ENCODE assay signal across 14 cellular contexts in the genomic region with DNA sequence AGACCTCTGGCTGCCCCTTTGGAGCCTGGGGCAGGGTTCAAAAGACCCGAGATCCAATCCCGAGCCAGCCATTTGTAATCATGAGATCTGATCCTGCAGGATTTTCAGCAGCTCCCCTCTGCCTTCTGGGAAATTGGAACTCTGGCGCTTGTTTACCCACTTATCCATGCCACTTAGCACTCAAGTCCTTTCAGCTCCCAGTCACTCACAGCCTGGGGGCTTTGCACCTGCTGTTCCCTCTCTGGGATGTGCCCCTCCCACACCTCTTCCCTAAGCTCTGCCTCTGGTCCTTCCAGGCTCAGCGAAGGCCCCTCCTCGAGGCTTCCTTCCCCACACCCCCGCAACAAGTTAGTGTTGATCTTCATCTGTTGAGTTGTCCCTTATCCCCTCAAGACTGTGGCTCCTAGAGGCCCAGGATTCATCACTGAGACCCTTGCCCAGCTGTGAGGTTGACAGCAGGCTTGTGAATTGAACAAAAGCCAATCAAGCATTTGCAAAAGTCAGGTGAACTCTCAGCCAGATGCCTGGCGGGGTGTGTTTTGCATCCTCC.
DNase-seq lines count a peak whose midpoint lies in the region; ATAC-seq and TF ChIP-seq lines count a peak whose summit lies in the region.
"Had no signal": no experiment of that assay in that cellular context is flagged by ENCODE, and none has a peak within 500 bp of the region (broad histone marks: within the 10 kb centered on the region; RNA-seq: fewer than 3 reads in every experiment).

No MANE protein-coding gene starts in this region.

- TF ChIP-seq CTCF in WTC11 (IDR thresholded peaks at IDR 0.05), result no peak

- H3K36me3 Mint-ChIP-seq in WTC11, result no peaks in the 10 kb centered on the region
- peaks cover 30 to 32% of the 10 kb centered on the region in 2 donors for H3K36me3 Mint-ChIP-seq in stimulated activated naive B cell treated with anti-CD40 and anti-IgM and Interleukin-4, amounts not matched to agents 10 μg/mL and 1 μg/mL and 100 μg/mL, for 72 hours

- H3K4me3 Mint-ChIP-seq in WTC11, result no peak overlapping the region
- H3K4me3 Mint-ChIP-seq in stimulated activated naive B cell treated with anti-CD40 and anti-IgM and Interleukin-4, amounts not matched to agents 10 μg/mL and 1 μg/mL and 100 μg/mL, for 72 hours, result no peak overlapping the region
- H3K4me3 Mint-ChIP-seq: activated CD8-positive, alpha-beta T cell treated with anti-CD3 and anti-CD28 coated beads for 36 hours; memory B cell; nephron had no signal

- peaks cover 12% of the 10 kb centered on the region for H3K4me1 Mint-ChIP-seq in WTC11
- H3K4me1 Mint-ChIP-seq in stimulated activated naive B cell treated with anti-CD40 and anti-IgM and Interleukin-4, amounts not matched to agents 10 μg/mL and 1 μg/mL and 100 μg/mL, for 72 hours, result peaks cover 24 to 27% of the 10 kb centered on the region in 2 donors

- no peaks in the 10 kb centered on the region for H3K27me3 Mint-ChIP-seq in WTC11 (ENCODE audit: low read depth)
- H3K27me3 Mint-ChIP-seq in stimulated activated naive B cell treated with anti-CD40 and anti-IgM and Interleukin-4, amounts not matched to agents 10 μg/mL and 1 μg/mL and 100 μg/mL, for 72 hours, result peaks cover 43 to 44% of the 10 kb centered on the region in 2 donors
- H3K27me3 Mint-ChIP-seq: activated CD8-positive, alpha-beta T cell treated with anti-CD3 and anti-CD28 coated beads for 36 hours had no signal

- POLR2A ChIA-PET in WTC11 (lab: Charles Lee), result no interaction called here

- no peaks in the 10 kb centered on the region for H3K9me3 Mint-ChIP-seq in WTC11
- H3K9me3 Mint-ChIP-seq in stimulated activated naive B cell treated with anti-CD40 and anti-IgM and Interleukin-4, amounts not matched to agents 10 μg/mL and 1 μg/mL and 100 μg/mL, for 72 hours, result peaks cover 0 to 2% of the 10 kb centered on the region in 2 donors
- H3K9me3 Mint-ChIP-seq: activated CD8-positive, alpha-beta T cell treated with anti-CD3 and anti-CD28 coated beads for 36 hours; memory B cell; nephron had no signal

- ATAC-seq in WTC11 (no peak), GM19452 (IDR thresholded peaks at IDR 0.05; ENCODE audit: unreplicated experiment) (no peak), GM19035 (IDR thresholded peaks at IDR 0.05; ENCODE audit: unreplicated experiment) (no peak), GM19351 (IDR thresholded peaks at IDR 0.05; ENCODE audit: unreplicated experiment) (no peak)
- no peak for ATAC-seq in stimulated activated naive B cell treated with anti-CD40 and anti-IgM and Interleukin-4, amounts not matched to agents 10 μg/mL and 1 μg/mL and 100 μg/mL, for 72 hours (replicated peaks)
- ATAC-seq: activated CD8-positive, alpha-beta T cell treated with anti-CD3 and anti-CD28 coated beads for 36 hours; heart left ventricle; Panc1 had no signal

- peak overlapping the region; percentile 16; the same call in 1 of the 2 replicates for H3K27ac Mint-ChIP-seq in WTC11
- no peak overlapping the region for H3K27ac Mint-ChIP-seq in stimulated activated naive B cell treated with anti-CD40 and anti-IgM and Interleukin-4, amounts not matched to agents 10 μg/mL and 1 μg/mL and 100 μg/mL, for 72 hours
- H3K27ac Mint-ChIP-seq: activated CD8-positive, alpha-beta T cell treated with anti-CD3 and anti-CD28 coated beads for 36 hours; memory B cell; nephron had no signal

- peak; percentile 87 for DNase-seq in COR-L47 (lab: John Stamatoyannopoulos, UW)
- DNase-seq in NCI-H1417 treated with DMSO at 0.1 percent for 48 hours (lab: John Stamatoyannopoulos, UW), result peak; percentile 88
- DNase-seq in NCI-H2227 treated with DMSO at 0.1 percent for 48 hours (lab: John Stamatoyannopoulos, UW), result peak; percentile 40
- DNase-seq in WTC11 (ENCODE audit: low spot score), result no peak
- no peak for DNase-seq in stimulated activated naive B cell treated with anti-CD40 and anti-IgM and Interleukin-4, amounts not matched to agents 10 μg/mL and 1 μg/mL and 100 μg/mL, for 72 hours
- DNase-seq: heart left ventricle, NCI-H226 had no signal

- CTCF ChIA-PET in WTC11 (lab: Charles Lee), result interaction anchor here (0.9 to 2.2 kb wide), 4 partner anchors 42 to 138 kb away, joined by 3 to 7 read pairs (median 6); no protein-coding TSS in a partner anchor

TF ChIP-seq in WTC11, 78 proteins besides CTCF, POLR2A, EP300 and RAD21 (continues in another document):
- TF ChIP-seq, protein P1, sequence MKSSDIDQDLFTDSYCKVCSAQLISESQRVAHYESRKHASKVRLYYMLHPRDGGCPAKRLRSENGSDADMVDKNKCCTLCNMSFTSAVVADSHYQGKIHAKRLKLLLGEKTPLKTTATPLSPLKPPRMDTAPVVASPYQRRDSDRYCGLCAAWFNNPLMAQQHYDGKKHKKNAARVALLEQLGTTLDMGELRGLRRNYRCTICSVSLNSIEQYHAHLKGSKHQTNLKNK (CRISPR knock-in tag; IDR thresholded peaks at IDR 0.05), result no peak
- TF ChIP-seq, protein P2, sequence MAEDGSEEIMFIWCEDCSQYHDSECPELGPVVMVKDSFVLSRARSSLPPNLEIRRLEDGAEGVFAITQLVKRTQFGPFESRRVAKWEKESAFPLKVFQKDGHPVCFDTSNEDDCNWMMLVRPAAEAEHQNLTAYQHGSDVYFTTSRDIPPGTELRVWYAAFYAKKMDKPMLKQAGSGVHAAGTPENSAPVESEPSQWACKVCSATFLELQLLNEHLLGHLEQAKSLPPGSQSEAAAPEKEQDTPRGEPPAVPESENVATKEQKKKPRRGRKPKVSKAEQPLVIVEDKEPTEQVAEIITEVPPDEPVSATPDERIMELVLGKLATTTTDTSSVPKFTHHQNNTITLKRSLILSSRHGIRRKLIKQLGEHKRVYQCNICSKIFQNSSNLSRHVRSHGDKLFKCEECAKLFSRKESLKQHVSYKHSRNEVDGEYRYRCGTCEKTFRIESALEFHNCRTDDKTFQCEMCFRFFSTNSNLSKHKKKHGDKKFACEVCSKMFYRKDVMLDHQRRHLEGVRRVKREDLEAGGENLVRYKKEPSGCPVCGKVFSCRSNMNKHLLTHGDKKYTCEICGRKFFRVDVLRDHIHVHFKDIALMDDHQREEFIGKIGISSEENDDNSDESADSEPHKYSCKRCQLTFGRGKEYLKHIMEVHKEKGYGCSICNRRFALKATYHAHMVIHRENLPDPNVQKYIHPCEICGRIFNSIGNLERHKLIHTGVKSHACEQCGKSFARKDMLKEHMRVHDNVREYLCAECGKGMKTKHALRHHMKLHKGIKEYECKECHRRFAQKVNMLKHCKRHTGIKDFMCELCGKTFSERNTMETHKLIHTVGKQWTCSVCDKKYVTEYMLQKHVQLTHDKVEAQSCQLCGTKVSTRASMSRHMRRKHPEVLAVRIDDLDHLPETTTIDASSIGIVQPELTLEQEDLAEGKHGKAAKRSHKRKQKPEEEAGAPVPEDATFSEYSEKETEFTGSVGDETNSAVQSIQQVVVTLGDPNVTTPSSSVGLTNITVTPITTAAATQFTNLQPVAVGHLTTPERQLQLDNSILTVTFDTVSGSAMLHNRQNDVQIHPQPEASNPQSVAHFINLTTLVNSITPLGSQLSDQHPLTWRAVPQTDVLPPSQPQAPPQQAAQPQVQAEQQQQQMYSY (CRISPR knock-in tag; IDR thresholded peaks at IDR 0.05), result no peak
- TF ChIP-seq CREM (CRISPR knock-in tag; IDR thresholded peaks at IDR 0.05) (no peak), ZNF671 (CRISPR knock-in tag; IDR thresholded peaks at IDR 0.05) (no peak), NFATC4 (CRISPR knock-in tag; IDR thresholded peaks at IDR 0.05) (no peak), ZNF138 (CRISPR knock-in tag; conservative IDR thresholded peaks at IDR 0.05) (no peak), TP53 (CRISPR knock-in tag; IDR thresholded peaks at IDR 0.05) (no peak)
- TF ChIP-seq, protein P3, sequence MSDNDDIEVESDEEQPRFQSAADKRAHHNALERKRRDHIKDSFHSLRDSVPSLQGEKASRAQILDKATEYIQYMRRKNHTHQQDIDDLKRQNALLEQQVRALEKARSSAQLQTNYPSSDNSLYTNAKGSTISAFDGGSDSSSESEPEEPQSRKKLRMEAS (CRISPR knock-in tag; IDR thresholded peaks at IDR 0.05), result no peak
- TF ChIP-seq, protein P4, sequence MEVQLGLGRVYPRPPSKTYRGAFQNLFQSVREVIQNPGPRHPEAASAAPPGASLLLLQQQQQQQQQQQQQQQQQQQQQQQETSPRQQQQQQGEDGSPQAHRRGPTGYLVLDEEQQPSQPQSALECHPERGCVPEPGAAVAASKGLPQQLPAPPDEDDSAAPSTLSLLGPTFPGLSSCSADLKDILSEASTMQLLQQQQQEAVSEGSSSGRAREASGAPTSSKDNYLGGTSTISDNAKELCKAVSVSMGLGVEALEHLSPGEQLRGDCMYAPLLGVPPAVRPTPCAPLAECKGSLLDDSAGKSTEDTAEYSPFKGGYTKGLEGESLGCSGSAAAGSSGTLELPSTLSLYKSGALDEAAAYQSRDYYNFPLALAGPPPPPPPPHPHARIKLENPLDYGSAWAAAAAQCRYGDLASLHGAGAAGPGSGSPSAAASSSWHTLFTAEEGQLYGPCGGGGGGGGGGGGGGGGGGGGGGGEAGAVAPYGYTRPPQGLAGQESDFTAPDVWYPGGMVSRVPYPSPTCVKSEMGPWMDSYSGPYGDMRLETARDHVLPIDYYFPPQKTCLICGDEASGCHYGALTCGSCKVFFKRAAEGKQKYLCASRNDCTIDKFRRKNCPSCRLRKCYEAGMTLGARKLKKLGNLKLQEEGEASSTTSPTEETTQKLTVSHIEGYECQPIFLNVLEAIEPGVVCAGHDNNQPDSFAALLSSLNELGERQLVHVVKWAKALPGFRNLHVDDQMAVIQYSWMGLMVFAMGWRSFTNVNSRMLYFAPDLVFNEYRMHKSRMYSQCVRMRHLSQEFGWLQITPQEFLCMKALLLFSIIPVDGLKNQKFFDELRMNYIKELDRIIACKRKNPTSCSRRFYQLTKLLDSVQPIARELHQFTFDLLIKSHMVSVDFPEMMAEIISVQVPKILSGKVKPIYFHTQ (CRISPR knock-in tag; IDR thresholded peaks at IDR 0.05), result no peak
- TF ChIP-seq, protein P5, sequence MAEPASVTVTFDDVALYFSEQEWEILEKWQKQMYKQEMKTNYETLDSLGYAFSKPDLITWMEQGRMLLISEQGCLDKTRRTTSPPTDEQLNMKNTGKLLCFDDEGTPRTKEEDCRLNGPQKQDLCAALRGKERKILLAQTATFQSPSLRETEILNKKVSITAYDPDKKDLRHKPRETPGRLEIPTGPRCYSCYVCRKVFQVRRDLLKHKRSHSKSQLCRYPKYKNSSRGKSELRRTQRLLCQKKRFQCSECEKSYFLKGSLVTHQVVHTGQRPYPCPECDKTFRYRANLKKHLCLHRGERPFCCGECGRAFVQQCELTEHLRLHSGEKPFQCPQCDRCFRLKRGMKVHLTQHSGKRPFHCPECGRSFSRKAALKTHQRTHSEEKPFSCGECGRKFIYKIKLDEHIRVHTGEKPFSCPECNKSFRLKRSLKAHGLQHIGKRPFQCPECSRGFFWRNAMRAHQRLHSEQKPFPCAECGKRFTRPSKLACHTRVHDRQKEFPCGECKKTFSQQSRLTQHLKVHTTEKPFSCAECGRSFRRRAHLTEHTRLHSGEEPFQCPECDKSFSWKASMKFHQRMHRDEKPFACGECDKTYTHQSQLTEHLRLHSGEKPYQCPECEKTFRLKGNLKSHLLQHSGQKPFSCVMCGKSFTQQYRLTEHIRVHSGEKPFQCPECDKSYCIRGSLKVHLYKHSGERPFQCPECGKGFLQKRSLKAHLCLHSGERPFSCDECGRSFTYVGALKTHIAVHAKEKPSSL (CRISPR knock-in tag; conservative IDR thresholded peaks at IDR 0.05), result no peak

Comparison
In these comparisons a context has a peak if more than half of its experiments do, and no peak if none do; other contexts are left out.
1. DNase-seq: peak in COR-L47 (single experiment), NCI-H1417 treated with DMSO at 0.1 percent for 48 hours (single experiment) and NCI-H2227 treated with DMSO at 0.1 percent for 48 hours (single experiment); none in WTC11 (single experiment) and stimulated activated naive B cell treated with anti-CD40 and anti-IgM and Interleukin-4, amounts not matched to agents 10 μg/mL and 1 μg/mL and 100 μg/mL, for 72 hours (single experiment).